22 cellular contexts compared by ENCODE assay signal in the genomic region with DNA sequence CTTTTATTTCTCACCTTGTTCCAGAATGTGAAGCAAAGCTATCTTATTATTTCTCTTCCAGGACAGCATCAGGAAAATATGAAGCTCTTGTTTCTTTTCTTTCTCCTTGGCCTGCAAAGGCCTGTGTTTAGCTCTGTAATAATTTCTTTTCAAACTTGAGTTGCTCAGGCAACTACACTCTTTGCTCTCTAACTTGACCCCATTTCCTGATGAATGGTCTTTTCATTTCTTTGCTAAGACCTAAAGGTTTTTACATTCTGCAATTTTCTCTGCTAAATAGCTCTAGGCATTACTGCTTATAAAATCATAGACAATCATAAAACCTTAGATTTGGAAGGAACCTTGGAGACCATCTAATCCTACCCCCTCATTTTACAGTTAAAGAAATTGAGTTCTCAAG.
"Had no signal": no experiment of that assay in that cellular context is flagged by ENCODE, and none has a peak within 500 bp of the region (broad histone marks: within the 10 kb centered on the region; RNA-seq: fewer than 3 reads in every experiment).

No MANE protein-coding gene starts in this region.

- H3K4me3 Mint-ChIP-seq: activated CD4-positive, alpha-beta memory T cell treated with anti-CD3 and anti-CD28 coated beads, Interleukin-2, amount 10 ng/mL, durations not matched to agents 7 days and 5 days; activated CD8-positive, alpha-beta memory T cell treated with anti-CD3 and anti-CD28 coated beads, Interleukin-2, amount 10 ng/mL, durations not matched to agents 7 days and 5 days; activated naive CD8-positive, alpha-beta T cell treated with anti-CD3 and anti-CD28 coated beads, Interleukin-2, amount 10 ng/mL, durations not matched to agents 7 days and 5 days; stimulated activated memory B cell treated with anti-CD40 and anti-IgM and Interleukin-4, amounts not matched to agents 10 μg/mL and 1 μg/mL and 100 μg/mL, for 72 hours had no signal

- H3K36me3 Mint-ChIP-seq: activated CD8-positive, alpha-beta memory T cell treated with anti-CD3 and anti-CD28 coated beads, Interleukin-2, amount 10 ng/mL, durations not matched to agents 7 days and 5 days; activated naive CD8-positive, alpha-beta T cell treated with anti-CD3 and anti-CD28 coated beads, Interleukin-2, amount 10 ng/mL, durations not matched to agents 7 days and 5 days; stimulated activated memory B cell treated with anti-CD40 and anti-IgM and Interleukin-4, amounts not matched to agents 10 μg/mL and 1 μg/mL and 100 μg/mL, for 72 hours had no signal

- H3K4me1 Mint-ChIP-seq: activated CD4-positive, alpha-beta memory T cell treated with anti-CD3 and anti-CD28 coated beads, Interleukin-2, amount 10 ng/mL, durations not matched to agents 7 days and 5 days; activated CD8-positive, alpha-beta memory T cell treated with anti-CD3 and anti-CD28 coated beads, Interleukin-2, amount 10 ng/mL, durations not matched to agents 7 days and 5 days; activated naive CD8-positive, alpha-beta T cell treated with anti-CD3 and anti-CD28 coated beads, Interleukin-2, amount 10 ng/mL, durations not matched to agents 7 days and 5 days; stimulated activated memory B cell treated with anti-CD40 and anti-IgM and Interleukin-4, amounts not matched to agents 10 μg/mL and 1 μg/mL and 100 μg/mL, for 72 hours had no signal

- H3K27ac Mint-ChIP-seq: activated CD4-positive, alpha-beta memory T cell treated with anti-CD3 and anti-CD28 coated beads, Interleukin-2, amount 10 ng/mL, durations not matched to agents 7 days and 5 days; activated CD8-positive, alpha-beta memory T cell treated with anti-CD3 and anti-CD28 coated beads, Interleukin-2, amount 10 ng/mL, durations not matched to agents 7 days and 5 days; activated naive CD8-positive, alpha-beta T cell treated with anti-CD3 and anti-CD28 coated beads, Interleukin-2, amount 10 ng/mL, durations not matched to agents 7 days and 5 days; stimulated activated memory B cell treated with anti-CD40 and anti-IgM and Interleukin-4, amounts not matched to agents 10 μg/mL and 1 μg/mL and 100 μg/mL, for 72 hours had no signal

- H3K9me3 Mint-ChIP-seq: activated CD4-positive, alpha-beta memory T cell treated with anti-CD3 and anti-CD28 coated beads, Interleukin-2, amount 10 ng/mL, durations not matched to agents 7 days and 5 days; activated naive CD8-positive, alpha-beta T cell treated with anti-CD3 and anti-CD28 coated beads, Interleukin-2, amount 10 ng/mL, durations not matched to agents 7 days and 5 days; stimulated activated memory B cell treated with anti-CD40 and anti-IgM and Interleukin-4, amounts not matched to agents 10 μg/mL and 1 μg/mL and 100 μg/mL, for 72 hours had no signal

- H3K9me3 ChIP-seq: esophagus squamous epithelium, psoas muscle, sigmoid colon, thyroid gland had no signal

- H3K4me3 ChIP-seq: coronary artery, esophagus squamous epithelium, lung, psoas muscle, sigmoid colon, SK-N-MC, thyroid gland had no signal

- DNase-seq: activated CD4-positive, alpha-beta memory T cell treated with anti-CD3 and anti-CD28 coated beads, Interleukin-2, amount 10 ng/mL, durations not matched to agents 7 days and 5 days; activated CD4-positive, alpha-beta T cell treated with anti-CD3 and anti-CD28 coated beads for 48 hours; activated CD4-positive, CD25-positive, alpha-beta regulatory T cell; activated CD8-positive, alpha-beta memory T cell treated with anti-CD3 and anti-CD28 coated beads, Interleukin-2, amount 10 ng/mL, durations not matched to agents 7 days and 5 days; activated naive CD4-positive, alpha-beta T cell treated with Interleukin-2 at 50 U/mL for 16 hours; activated naive CD8-positive, alpha-beta T cell treated with anti-CD3 and anti-CD28 coated beads, Interleukin-2, amount 10 ng/mL, durations not matched to agents 7 days and 5 days; amygdala; effector CD4-positive, alpha-beta T cell; esophagus squamous epithelium; psoas muscle; sigmoid colon; stimulated activated CD4-positive, alpha-beta T cell treated with anti-CD3 and anti-CD28 coated beads, Interleukin-4, amount 100 ng/mL, for 4 hours; T-helper 9 cell; thyroid gland had no signal

- ATAC-seq: activated CD8-positive, alpha-beta memory T cell treated with anti-CD3 and anti-CD28 coated beads, Interleukin-2, amount 10 ng/mL, durations not matched to agents 7 days and 5 days; left lobe of liver; psoas muscle had no signal

- FAIRE-seq: endothelial cell of umbilical vein, keratinocyte, urothelium cell line had no signal

- H3K4me1 ChIP-seq: psoas muscle, sigmoid colon, thyroid gland had no signal

- H3K27ac ChIP-seq: coronary artery, esophagus squamous epithelium, psoas muscle, sigmoid colon, SK-N-MC, thyroid gland had no signal
